In genomic region chr12:55816876-55817351, GRCh38 we compare ENCODE assay signal across 6 cellular contexts. TPM values are rescaled to one million over a fixed set of nuclear protein-coding genes. Genes with fewer than 3 reads are reported as not detected.
DNase-seq lines count a peak whose midpoint lies in the region; ATAC-seq and TF ChIP-seq lines count a peak whose summit lies in the region.

No MANE protein-coding gene starts in this region.

- peak overlapping the region; percentile 86 for H3K27ac ChIP-seq in CD4-positive, CD25-positive, alpha-beta regulatory T cell (ENCODE audit: insufficient read depth, low read length, poor library complexity, severe bottlenecking)
- H3K27ac ChIP-seq in SJSA1, result peak overlapping the region; percentile 52

- TF ChIP-seq CTCF in omental fat pad (IDR thresholded peaks at IDR 0.05), result no peak

- no peak for ATAC-seq in CD4-positive, CD25-positive, alpha-beta regulatory T cell (ENCODE audit: low read depth in 2 of 2)
- ATAC-seq in HG02885 (IDR thresholded peaks at IDR 0.05; ENCODE audit: poor library complexity, unreplicated experiment) (no peak), omental fat pad (ENCODE audit: low FRiP score) (no peak)

- peaks cover 31% of the 10 kb centered on the region for H3K36me3 ChIP-seq in CD4-positive, CD25-positive, alpha-beta regulatory T cell (ENCODE audit: control insufficient read depth, insufficient read depth, low read length)
- peaks cover 80% of the 10 kb centered on the region for H3K36me3 ChIP-seq in SJSA1

- peaks cover 6% of the 10 kb centered on the region for H3K36me3 Mint-ChIP-seq in CD4-positive, CD25-positive, alpha-beta regulatory T cell

- H3K4me1 ChIP-seq in CD4-positive, CD25-positive, alpha-beta regulatory T cell (ENCODE audit: control insufficient read depth, insufficient read depth, low read length, poor library complexity, severe bottlenecking), result peaks cover 45% of the 10 kb centered on the region
- peaks cover 15% of the 10 kb centered on the region for H3K4me1 ChIP-seq in SJSA1 (replicated peaks)

- peak overlapping the region; percentile 100 for H3K4me3 ChIP-seq in CD4-positive, CD25-positive, alpha-beta regulatory T cell (ENCODE audit: low read depth, low read length)
- peak overlapping the region; percentile 59 for H3K4me3 ChIP-seq in SJSA1

- DNase-seq in CD4-positive, CD25-positive, alpha-beta regulatory T cell, result no peak
- DNase-seq in SJSA1 (ENCODE audit: low read depth in 1 of 2, low spot score in 2 of 2) (no peak), left kidney (ENCODE audit: low read depth, low spot score) (peak; percentile 61), NCI-H526 treated with DMSO at 0.1 percent for 48 hours (lab: John Stamatoyannopoulos, UW) (no peak), omental fat pad (ENCODE audit: low spot score) (no peak)

- peaks cover 15 to 60% (median 33%) of the 10 kb centered on the region in 4 donors for H3K4me1 Mint-ChIP-seq in CD4-positive, CD25-positive, alpha-beta regulatory T cell

- no peaks in the 10 kb centered on the region for H3K27me3 ChIP-seq in CD4-positive, CD25-positive, alpha-beta regulatory T cell (ENCODE audit: control insufficient read depth, insufficient read depth, low read length)
- H3K27me3 ChIP-seq in SJSA1 (replicated peaks), result no peaks in the 10 kb centered on the region

- H3K9me3 Mint-ChIP-seq in CD4-positive, CD25-positive, alpha-beta regulatory T cell, result no peaks in the 10 kb centered on the region

- H3K27ac Mint-ChIP-seq in CD4-positive, CD25-positive, alpha-beta regulatory T cell, result no peak overlapping the region

- H3K9me3 ChIP-seq in CD4-positive, CD25-positive, alpha-beta regulatory T cell (ENCODE audit: control insufficient read depth in 2 of 2, low read length in 2 of 2), result no peaks in the 10 kb centered on the region
- H3K9me3 ChIP-seq in SJSA1 (replicated peaks), result no peaks in the 10 kb centered on the region

- no peak overlapping the region for H3K4me3 Mint-ChIP-seq in CD4-positive, CD25-positive, alpha-beta regulatory T cell

- no peaks in the 10 kb centered on the region for H3K27me3 Mint-ChIP-seq in CD4-positive, CD25-positive, alpha-beta regulatory T cell

RNA-seq across cellular contexts. Expression of gene SARNP, which starts 0.6 kb away (rescaled TPM):
- 49.3 TPM for total RNA-seq in CD4-positive, CD25-positive, alpha-beta regulatory T cell
- polyA plus RNA-seq in CD4-positive, CD25-positive, alpha-beta regulatory T cell, result 100 to 1,000 TPM; 109 to 159 (median 134) TPM
- total RNA-seq in SJSA1 (2014; rRNA removed; shearing (Covaris generic)), result 124 and 208 TPM in 2 replicates
- 10 to 100 TPM; 43.8 to 62.7 (median 52.5) TPM for total RNA-seq in omental fat pad

RNA-seq across cellular contexts. Expression of gene ORMDL2, which starts 0.9 kb away (rescaled TPM):
- 17.8 TPM for total RNA-seq in CD4-positive, CD25-positive, alpha-beta regulatory T cell
- 100 to 1,000 TPM; 132 to 199 (median 140) TPM for polyA plus RNA-seq in CD4-positive, CD25-positive, alpha-beta regulatory T cell
- 15.4 and 15.7 TPM in 2 replicates for total RNA-seq in SJSA1 (2014; rRNA removed; shearing (Covaris generic))
- 10 to 100 TPM; 24.6 to 34.2 (median 28.6) TPM for total RNA-seq in omental fat pad

RNA-seq across cellular contexts. Expression of gene DNAJC14, which starts 12.5 kb away (rescaled TPM):
- total RNA-seq in CD4-positive, CD25-positive, alpha-beta regulatory T cell, result 19.7 TPM
- 10 to 100 TPM; 38.3 to 43.0 (median 42.3) TPM for polyA plus RNA-seq in CD4-positive, CD25-positive, alpha-beta regulatory T cell
- 41.6 and 58.1 TPM in 2 replicates for total RNA-seq in SJSA1 (2014; rRNA removed; shearing (Covaris generic))
- total RNA-seq in omental fat pad, result 10 to 100 TPM; 37.2 to 46.7 (median 42.3) TPM

RNA-seq across cellular contexts. Expression of gene MMP19, which starts 25.8 kb away (rescaled TPM):
- total RNA-seq in CD4-positive, CD25-positive, alpha-beta regulatory T cell, result not detected
- not detected for polyA plus RNA-seq in CD4-positive, CD25-positive, alpha-beta regulatory T cell
- total RNA-seq in SJSA1 (2014; rRNA removed; shearing (Covaris generic)), result 9.8 and 14.5 TPM in 2 replicates
- total RNA-seq in omental fat pad, result 100 to 1,000 TPM in 3 of 4 donors, 10 to 100 TPM in 1; 35.0 to 616 (median 308) TPM
